24 cellular contexts compared by ENCODE assay signal in the genomic region with DNA sequence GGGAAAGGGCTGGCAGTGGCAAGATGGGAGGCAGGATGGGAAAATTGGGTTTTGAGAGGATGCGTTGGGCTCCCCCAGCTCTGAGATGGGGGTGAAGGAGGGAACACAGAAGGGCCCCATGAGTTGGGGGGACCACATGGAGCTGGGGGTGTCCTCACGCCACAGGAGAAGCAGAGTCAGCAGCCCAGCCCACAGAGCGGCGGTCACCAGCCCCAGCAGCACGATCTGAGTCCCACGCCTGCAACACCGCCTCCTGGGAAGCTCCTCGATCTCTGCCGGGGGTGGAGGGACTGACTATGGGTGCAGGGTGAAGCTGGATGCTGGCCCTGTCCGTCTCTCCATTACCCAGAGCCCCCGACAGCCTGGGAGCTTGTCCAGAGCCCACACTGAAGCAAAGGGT. TPM values are rescaled to one million over a fixed set of nuclear protein-coding genes. Genes with fewer than 3 reads are reported as not detected.
DNase-seq lines count a peak whose midpoint lies in the region; ATAC-seq and TF ChIP-seq lines count a peak whose summit lies in the region.
"Had no signal": no experiment of that assay in that cellular context is flagged by ENCODE, and none has a peak within 500 bp of the region (broad histone marks: within the 10 kb centered on the region; RNA-seq: fewer than 3 reads in every experiment).

No MANE protein-coding gene starts in this region.

- H2BK15ac ChIP-seq in IMR-90 (ENCODE audit: low read depth, low read length) (no peak overlapping the region), mesendoderm (replicated peaks; ENCODE audit: low read depth) (no peak overlapping the region)

- H3K4ac ChIP-seq in IMR-90 (ENCODE audit: low read depth, low read length) (no peak overlapping the region), mesendoderm (ENCODE audit: low read depth, low read length) (no peak overlapping the region)

- no peak overlapping the region for H4K91ac ChIP-seq in IMR-90 (ENCODE audit: insufficient read depth, low read depth, low read length)

- no peak for TF ChIP-seq CTCF in GM12864 (IDR thresholded peaks at IDR 0.05; ENCODE audit: low read depth, low read length, missing control alignments)
- no peak for TF ChIP-seq CTCF in IMR-90 (conservative IDR thresholded peaks at IDR 0.05; ENCODE audit: low read depth, low read length)

- H3K4me1 ChIP-seq in IMR-90 (ENCODE audit: control insufficient read depth, insufficient read depth, low read length) (no peaks in the 10 kb centered on the region), mesendoderm (ENCODE audit: control insufficient read depth, low read depth, low read length) (no peaks in the 10 kb centered on the region)
- H3K4me1 ChIP-seq: esophagus muscularis mucosa, sigmoid colon, suprapubic skin had no signal

- H2BK120ac ChIP-seq in IMR-90 (ENCODE audit: low read depth, low read length) (no peak overlapping the region), mesendoderm (ENCODE audit: low read depth, low read length) (no peak overlapping the region)

- H3K36me3 ChIP-seq in IMR-90 (ENCODE audit: control insufficient read depth, insufficient read depth, low read length): no peaks in the 10 kb centered on the region
- no peaks in the 10 kb centered on the region for H3K36me3 ChIP-seq in mesendoderm (ENCODE audit: control insufficient read depth, insufficient read depth, low read length)
- H3K36me3 ChIP-seq: esophagus muscularis mucosa, sigmoid colon, suprapubic skin had no signal

- no peak overlapping the region for H2AFZ ChIP-seq in IMR-90 (replicated peaks; ENCODE audit: low read length, poor library complexity)

- no peaks in the 10 kb centered on the region for H3K79me2 ChIP-seq in mesendoderm (ENCODE audit: control insufficient read depth, insufficient read depth, low read length)

- intact Hi-C loops in IMR-90 (cut with micrococcal nuclease): no loop called here

- H2AK9ac ChIP-seq in IMR-90 (replicated peaks; ENCODE audit: low read depth, low read length, poor library complexity): peak overlapping the region; percentile 28

- dilution Hi-C loops in IMR-90 (cut with HindIII; ENCODE audit: low sequenced_read_pairs, unreplicated experiment): no loop called here

- no TSS peak for BruUV-seq in IMR-90 (replicated peaks; lab: Mats Ljungman, UMichigan)

- H4K8ac ChIP-seq in IMR-90 (ENCODE audit: low read depth in 2 of 2, low read length in 2 of 2) (no peak overlapping the region), mesendoderm (ENCODE audit: low read depth, low read length) (no peak overlapping the region)

- no peak overlapping the region for H3K56ac ChIP-seq in IMR-90 (ENCODE audit: extremely low read depth, insufficient read depth, low read length)
- H3K56ac ChIP-seq in mesendoderm (ENCODE audit: low read length): peak overlapping the region; percentile 3

- H3K4me2 ChIP-seq in IMR-90 (ENCODE audit: low read depth, low read length) (no peak overlapping the region), mesendoderm (ENCODE audit: low read length) (no peak overlapping the region)

- TF ChIP-seq RAD21 in IMR-90 (IDR thresholded peaks at IDR 0.05; ENCODE audit: low read length): no peak

- H3K9me3 ChIP-seq in IMR-90 (ENCODE audit: control insufficient read depth, insufficient read depth, low read length): no peaks in the 10 kb centered on the region
- H3K9me3 ChIP-seq: esophagus muscularis mucosa, sigmoid colon, suprapubic skin had no signal

- no peaks in the 10 kb centered on the region for H3K9me1 ChIP-seq in IMR-90 (ENCODE audit: insufficient read depth, low read length)

- no peaks in the 10 kb centered on the region for H4K20me1 ChIP-seq in IMR-90 (ENCODE audit: insufficient read depth, low read length)

- ATAC-seq in IMR-90 (ENCODE audit: low read depth): no peak
- no peak for ATAC-seq in activated CD4-positive, CD25-positive, alpha-beta regulatory T cell treated with anti-CD3 and anti-CD28 coated beads, Interleukin-2, amount 50 U/mL, for 24 hours
- ATAC-seq: left ventricle myocardium superior, T-cell had no signal

- H3K27ac ChIP-seq in IMR-90 (ENCODE audit: insufficient read depth, low read length) (no peak overlapping the region), mesendoderm (ENCODE audit: low read depth, low read length) (no peak overlapping the region)
- H3K27ac ChIP-seq: esophagus muscularis mucosa, sigmoid colon, suprapubic skin, VCaP had no signal

- no peak overlapping the region for H4K5ac ChIP-seq in IMR-90 (ENCODE audit: low read depth, low read length)
- H4K5ac ChIP-seq in mesendoderm (ENCODE audit: low read length): no peak overlapping the region

- H3K79me1 ChIP-seq in IMR-90 (ENCODE audit: low read depth in 1 of 2, low read length in 2 of 2) (no peaks in the 10 kb centered on the region), mesendoderm (ENCODE audit: low read length) (no peaks in the 10 kb centered on the region)

- in situ Hi-C loops in IMR-90 (cut with MboI; ENCODE audit: low sequenced_read_pairs): no loop called here

- H2BK20ac ChIP-seq in IMR-90 (ENCODE audit: low read depth, low read length): no peak overlapping the region

- no peak overlapping the region for H3K14ac ChIP-seq in IMR-90 (replicated peaks; ENCODE audit: low read depth, low read length)

- H2AK5ac ChIP-seq in IMR-90 (ENCODE audit: low read depth, low read length) (no peak overlapping the region), mesendoderm (ENCODE audit: low read length) (no peak overlapping the region)

- TF ChIP-seq POLR2A in IMR-90 (IDR thresholded peaks at IDR 0.05; ENCODE audit: low read depth, low read length): no peak

- POLR2A ChIA-PET in IMR-90 (lab: Charles Lee; ENCODE audit: unreplicated experiment): no interaction called here

- CTCF ChIA-PET in IMR-90 (lab: Yijun Ruan, JAX): interaction anchor here (0.7 to 1.4 kb wide), 2 partner anchors 18 to 84 kb away, joined by 3 to 6 read pairs; a partner anchor contains a TSS

- H2BK5ac ChIP-seq in IMR-90 (ENCODE audit: low read depth, low read length, poor library complexity, severe bottlenecking) (no peak overlapping the region), mesendoderm (ENCODE audit: low read length) (no peak overlapping the region)

- no peak overlapping the region for H3K18ac ChIP-seq in IMR-90 (ENCODE audit: low read depth, low read length)
- H3K18ac ChIP-seq in mesendoderm (ENCODE audit: low read length): no peak overlapping the region

- H3K9ac ChIP-seq in IMR-90 (ENCODE audit: low read depth, low read length): no peak overlapping the region
- H3K9ac ChIP-seq in mesendoderm (ENCODE audit: low read length): no peak overlapping the region

- no peak for DNase-seq in GM12864 (ENCODE audit: low read depth)
- DNase-seq in IMR-90: no peak
- no peak for DNase-seq in mesendoderm
- no peak for DNase-seq in HuH-7 (ENCODE audit: low spot score)
- no peak for DNase-seq in cortex of kidney (lab: John Stamatoyannopoulos, UW)
- DNase-seq: activated effector memory CD4-positive, alpha-beta T cell treated with Interleukin-2 at 50 U/mL for 16 hours; amygdala; central memory CD4-positive, alpha-beta T cell; COR-L47; effector CD4-positive, alpha-beta T cell; EL; left ventricle myocardium superior; NCI-H187; NCI-H226; sigmoid colon; stimulated activated CD4-positive, alpha-beta T cell treated with anti-CD3 and anti-CD28 coated beads, Interleukin-1b, Interleukin-23, amount 100 ng/mL, for 48 hours; T-cell had no signal

- H3K23ac ChIP-seq in IMR-90 (ENCODE audit: low read depth, low read length): no peak overlapping the region
- H3K23ac ChIP-seq in mesendoderm (ENCODE audit: low read length): no peak overlapping the region

- H3K4me3 ChIP-seq in GM12864 (ENCODE audit: low read depth, low read length): peak overlapping the region; percentile 52
- no peak overlapping the region for H3K4me3 ChIP-seq in IMR-90 (ENCODE audit: insufficient read depth, low read depth, low read length)
- no peak overlapping the region for H3K4me3 ChIP-seq in mesendoderm (ENCODE audit: low read length)
- H3K4me3 ChIP-seq: esophagus muscularis mucosa, sigmoid colon, suprapubic skin had no signal

- WGBS in IMR-90 (ENCODE audit: extremely low coverage in 2 of 2, insufficient read length in 1 of 2), 2 experiments: no CpG with 5 or more reads among the region's 11 CpGs
- WGBS in mesendoderm (ENCODE audit: extremely low coverage, insufficient coverage, low lambda C conversion rate): no CpG with 5 or more reads among the region's 11 CpGs

- H3K27me3 ChIP-seq in IMR-90 (ENCODE audit: control insufficient read depth, insufficient read depth, low read length) (peaks cover 24% of the 10 kb centered on the region), mesendoderm (ENCODE audit: insufficient read depth, low read length, poor library complexity) (no peaks in the 10 kb centered on the region)

TF ChIP-seq in IMR-90, 13 proteins besides CTCF, POLR2A, EP300 and RAD21 (continues in another document):
- TF ChIP-seq BHLHE40 (IDR thresholded peaks at IDR 0.05; ENCODE audit: low read depth, low read length) (no peak), MXI1 (IDR thresholded peaks at IDR 0.05; ENCODE audit: borderline replicate concordance, low read depth, low read length) (no peak)

RNA-seq across cellular contexts. Expression of a gene that starts 3.3 kb away (rescaled TPM):
- total RNA-seq in IMR-90 (2012; rRNA removed): not detected in 2 replicates
- polyA plus RNA-seq in IMR-90 (2012; rRNA removed): not detected in 2 replicates
- polyA plus RNA-seq in IMR-90 (2012; cell fraction: cytosol; rRNA removed): not detected in 2 replicates
- not detected in 2 replicates for polyA plus RNA-seq in IMR-90 (2012; cell fraction: nucleus; rRNA removed; ENCODE audit: low replicate concordance)
- polyA plus RNA-seq in mesendoderm (2013, experiment 1 of 2): 0.04 TPM
- polyA plus RNA-seq in mesendoderm (2013, experiment 2 of 2): not detected
- total RNA-seq: glomerular endothelial cell, osteocyte, suprapubic skin had no signal

RNA-seq across cellular contexts. Expression of a gene that starts 17.9 kb away (rescaled TPM):
- total RNA-seq in IMR-90 (2012; rRNA removed): 54.7 and 73.0 TPM in 2 replicates
- polyA plus RNA-seq in IMR-90 (2012; rRNA removed): 109 and 185 TPM in 2 replicates
- 49.6 and 159 TPM in 2 replicates for polyA plus RNA-seq in IMR-90 (2012; cell fraction: cytosol; rRNA removed)
- polyA plus RNA-seq in IMR-90 (2012; cell fraction: nucleus; rRNA removed; ENCODE audit: low replicate concordance): 34.9 and 73.1 TPM in 2 replicates
- polyA plus RNA-seq in mesendoderm (2013, experiment 1 of 2): 49.3 TPM
- 53.5 TPM for polyA plus RNA-seq in mesendoderm (2013, experiment 2 of 2)

RNA-seq across cellular contexts. Expression of a gene that starts 21.7 kb away (rescaled TPM):
- total RNA-seq in IMR-90 (2012; rRNA removed): not detected in 2 replicates
- 0.15 TPM in 1 of 2 replicates, not detected in the other for polyA plus RNA-seq in IMR-90 (2012; rRNA removed)
- not detected in 2 replicates for polyA plus RNA-seq in IMR-90 (2012; cell fraction: cytosol; rRNA removed)
- not detected in 2 replicates for polyA plus RNA-seq in IMR-90 (2012; cell fraction: nucleus; rRNA removed; ENCODE audit: low replicate concordance)
- polyA plus RNA-seq in mesendoderm (2013, experiment 1 of 2): 0.06 TPM
- not detected for polyA plus RNA-seq in mesendoderm (2013, experiment 2 of 2)
- total RNA-seq: activated CD8-positive, alpha-beta memory T cell treated with anti-CD3 and anti-CD28 coated beads for 36 hours; glomerular endothelial cell; osteocyte had no signal

RNA-seq across cellular contexts. Expression of a gene that starts 29.7 kb away (rescaled TPM):
- total RNA-seq in IMR-90 (2012; rRNA removed): not detected in 2 replicates
- not detected in 2 replicates for polyA plus RNA-seq in IMR-90 (2012; rRNA removed)
- polyA plus RNA-seq in IMR-90 (2012; cell fraction: cytosol; rRNA removed): not detected in 2 replicates
- not detected in 2 replicates for polyA plus RNA-seq in IMR-90 (2012; cell fraction: nucleus; rRNA removed; ENCODE audit: low replicate concordance)
- not detected for polyA plus RNA-seq in mesendoderm (2013, experiment 1 of 2)
- not detected for polyA plus RNA-seq in mesendoderm (2013, experiment 2 of 2)
- total RNA-seq: activated CD8-positive, alpha-beta memory T cell treated with anti-CD3 and anti-CD28 coated beads for 36 hours; glomerular endothelial cell; left ventricle myocardium superior; osteocyte; sigmoid colon; suprapubic skin had no signal

RNA-seq across cellular contexts. Expression of a gene that starts 33.3 kb away (rescaled TPM):
- not detected in 2 replicates for total RNA-seq in IMR-90 (2012; rRNA removed)
- polyA plus RNA-seq in IMR-90 (2012; rRNA removed): not detected in 2 replicates
- polyA plus RNA-seq in IMR-90 (2012; cell fraction: cytosol; rRNA removed): not detected in 2 replicates
- not detected in 2 replicates for polyA plus RNA-seq in IMR-90 (2012; cell fraction: nucleus; rRNA removed; ENCODE audit: low replicate concordance)
- 0.03 TPM for polyA plus RNA-seq in mesendoderm (2013, experiment 1 of 2)
- 0.07 TPM for polyA plus RNA-seq in mesendoderm (2013, experiment 2 of 2)
- total RNA-seq: activated CD8-positive, alpha-beta memory T cell treated with anti-CD3 and anti-CD28 coated beads for 36 hours; glomerular endothelial cell; osteocyte; T-cell had no signal
